ENCODE assay signal across 8 cellular contexts in the genomic region with DNA sequence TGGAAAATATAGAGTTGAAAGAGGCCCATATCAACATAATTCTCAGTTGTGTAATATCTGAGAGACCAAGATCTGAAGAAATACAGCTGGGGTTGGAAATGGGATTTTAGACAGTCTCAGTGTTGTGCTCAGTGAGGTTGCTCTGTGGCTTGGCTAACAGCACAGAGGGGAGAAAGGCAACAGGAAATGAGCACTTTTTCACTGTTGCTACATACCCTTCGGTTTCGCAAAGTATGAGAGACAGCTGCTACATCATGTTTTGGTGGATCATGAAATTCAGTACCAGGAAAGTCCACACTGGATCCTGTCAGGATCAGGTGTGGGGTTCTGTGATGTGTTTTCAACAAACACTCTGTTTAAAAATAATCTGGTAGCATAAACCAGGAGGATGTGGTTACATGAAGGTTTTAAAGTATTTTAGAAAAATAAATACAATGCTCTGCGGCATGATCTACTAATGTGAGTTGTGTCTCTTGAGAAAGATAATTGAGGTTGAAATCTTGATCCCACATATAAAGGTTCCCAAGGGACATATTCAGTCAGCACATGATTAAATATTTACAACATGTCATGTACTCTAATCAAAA. TPM values are rescaled to one million over a fixed set of nuclear protein-coding genes. Genes with fewer than 3 reads are reported as not detected.
DNase-seq lines count a peak whose midpoint lies in the region; ATAC-seq and TF ChIP-seq lines count a peak whose summit lies in the region.

No MANE protein-coding gene starts in this region.

- H3K27ac ChIP-seq in OCI-LY7 (ENCODE audit: low read depth, low read length, poor library complexity, severe bottlenecking) (no peak overlapping the region), prostate gland (no peak overlapping the region)

- peak overlapping the region; percentile 70 for H3K27ac Mint-ChIP-seq in activated T-cell treated with anti-CD3 and anti-CD28 coated beads, Interleukin-2, amount 50 U/mL, for 72 hours

- no peaks in the 10 kb centered on the region for H4K20me1 ChIP-seq in OCI-LY7 (ENCODE audit: insufficient read depth, low read length)

- H3K36me3 Mint-ChIP-seq in activated T-cell treated with anti-CD3 and anti-CD28 coated beads, Interleukin-2, amount 50 U/mL, for 72 hours (ENCODE audit: insufficient read depth in 2 of 2) = no peaks in the 10 kb centered on the region

- POLR2A ChIA-PET in OCI-LY7 (lab: Charles Lee) = no interaction called here

- H3K4me1 ChIP-seq in OCI-LY7 (ENCODE audit: insufficient read depth, low read length, poor library complexity, severe bottlenecking) (peaks cover 9% of the 10 kb centered on the region), prostate gland (replicated peaks) (no peaks in the 10 kb centered on the region)

- TF ChIP-seq POLR2A in prostate gland (IDR thresholded peaks at IDR 0.05) = no peak

- H3K27me3 ChIP-seq in prostate gland (replicated peaks; ENCODE audit: insufficient read depth) = no peaks in the 10 kb centered on the region

- TF ChIP-seq CTCF in OCI-LY7 (conservative IDR thresholded peaks at IDR 0.05; ENCODE audit: low read length) = no peak
- TF ChIP-seq CTCF in prostate gland (IDR thresholded peaks at IDR 0.05) = no peak

- no peaks in the 10 kb centered on the region for H3K9me3 ChIP-seq in OCI-LY7 (ENCODE audit: low read length)
- no peaks in the 10 kb centered on the region for H3K9me3 ChIP-seq in prostate gland

- peaks cover 36% of the 10 kb centered on the region for H3K4me1 Mint-ChIP-seq in activated T-cell treated with anti-CD3 and anti-CD28 coated beads, Interleukin-2, amount 50 U/mL, for 72 hours (ENCODE audit: low read depth)

- H2AFZ ChIP-seq in OCI-LY7 (ENCODE audit: low read length) = peak overlapping the region; percentile 20; the same call in 1 of the 2 replicates

- H3K4me3 Mint-ChIP-seq in activated T-cell treated with anti-CD3 and anti-CD28 coated beads, Interleukin-2, amount 50 U/mL, for 72 hours = peak overlapping the region in 1 of 2 donors; percentile 33

- H3K4me3 ChIP-seq in OCI-LY7 (ENCODE audit: low read depth, low read length, poor library complexity, severe bottlenecking) (no peak overlapping the region), prostate gland (no peak overlapping the region)

- H3K9me2 ChIP-seq in OCI-LY7 (ENCODE audit: insufficient read depth, low read length) = no peaks in the 10 kb centered on the region

- H3K36me3 ChIP-seq in OCI-LY7 (ENCODE audit: insufficient read depth, low read length) (no peaks in the 10 kb centered on the region), prostate gland (no peaks in the 10 kb centered on the region)

- peaks cover 15% of the 10 kb centered on the region for H3K27me3 Mint-ChIP-seq in activated T-cell treated with anti-CD3 and anti-CD28 coated beads, Interleukin-2, amount 50 U/mL, for 72 hours (ENCODE audit: low read depth)

- CTCF ChIA-PET in OCI-LY7 (lab: Charles Lee; ENCODE audit: unreplicated experiment) = no interaction called here

- H3K4me2 ChIP-seq in OCI-LY7 (ENCODE audit: low read length) = no peak overlapping the region

- peak; percentile 92 to 97 for ATAC-seq in activated T-cell treated with anti-CD3 and anti-CD28 coated beads, Interleukin-2, amount 50 U/mL, for 72 hours (replicated peaks in 1 of 2)
- ATAC-seq in HG02885 (IDR thresholded peaks at IDR 0.05; ENCODE audit: poor library complexity, unreplicated experiment) = peak; percentile 89

- no peaks in the 10 kb centered on the region for H3K9me3 Mint-ChIP-seq in activated T-cell treated with anti-CD3 and anti-CD28 coated beads, Interleukin-2, amount 50 U/mL, for 72 hours

- peak; percentile 23 to 40 for DNase-seq in activated T-cell treated with anti-CD3 and anti-CD28 coated beads, Interleukin-2, amount 50 U/mL, for 72 hours
- DNase-seq in activated T-cell treated with anti-CD3 and anti-CD28 coated beads, Interleukin-2, amount 50 U/mL, for 48 hours = no peak
- DNase-seq in OCI-LY7 (ENCODE audit: low spot score) (peak; percentile 23), hepatic stellate cell (ENCODE audit: low spot score) (peak; percentile 16), GM19240 (ENCODE audit: insufficient read length, low spot score) (no peak), prostate gland (ENCODE audit: low spot score) (no peak)
- DNase-seq in central memory CD4-positive, alpha-beta T cell = no peak

- intact Hi-C loops in OCI-LY7 (cut with micrococcal nuclease; ENCODE audit: unreplicated experiment) = no loop called here
- intact Hi-C loops in prostate gland (cut with DNase I) = no loop called here

- no peaks in the 10 kb centered on the region for H3K79me2 ChIP-seq in OCI-LY7 (ENCODE audit: insufficient read depth, low read depth, low read length)

- no TSS peak for BruUV-seq in OCI-LY7 (replicated peaks; lab: Mats Ljungman, UMichigan)

- 58% methylated on average over 3 of the region's 3 CpGs for WGBS in prostate gland

RNA-seq across cellular contexts. Expression of a gene that starts 6.9 kb away (rescaled TPM):
- not detected for total RNA-seq in activated T-cell treated with anti-CD3 and anti-CD28 coated beads, Interleukin-2, amount 50 U/mL, for 72 hours
- total RNA-seq in OCI-LY7 (2014; rRNA removed; shearing (Covaris generic)) = not detected in 2 replicates
- total RNA-seq in OCI-LY7 (2022) = not detected in 2 replicates
- total RNA-seq in prostate gland = under 1 TPM in 1 of 2 donors, not detected in 1; 0.40 TPM

Comparison
In these comparisons a context has a peak if more than half of its experiments do, and no peak if none do; other contexts are left out.
1. DNase-seq: peak in activated T-cell treated with anti-CD3 and anti-CD28 coated beads, Interleukin-2, amount 50 U/mL, for 72 hours (2 of 2), OCI-LY7 (single experiment) and hepatic stellate cell (single experiment); none in activated T-cell treated with anti-CD3 and anti-CD28 coated beads, Interleukin-2, amount 50 U/mL, for 48 hours (0 of 2), GM19240 (single experiment), central memory CD4-positive, alpha-beta T cell (single experiment) and prostate gland (single experiment).